Comparison of ENCODE assay signal across 14 cellular contexts in the genomic region with DNA sequence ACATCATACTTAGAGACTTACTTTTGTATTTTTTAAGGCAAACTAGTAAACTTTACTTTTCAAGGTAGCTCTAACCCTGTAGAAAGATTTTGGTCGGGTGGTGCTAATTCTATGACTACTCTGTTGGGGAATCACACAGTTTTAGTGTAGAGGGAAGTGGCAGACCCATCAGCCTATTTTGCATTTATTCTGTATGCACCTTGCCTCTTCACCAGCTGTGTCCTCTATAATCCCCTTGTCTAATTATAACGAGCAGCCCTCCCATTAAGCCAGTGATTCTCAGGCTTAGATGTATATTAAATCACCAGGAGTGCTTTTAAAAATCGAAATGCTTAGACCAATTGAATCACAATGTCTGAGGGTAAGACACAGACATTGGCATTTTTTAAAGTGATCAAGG.
DNase-seq lines count a peak whose midpoint lies in the region; ATAC-seq, FAIRE-seq and TF ChIP-seq lines count a peak whose summit lies in the region.
"Had no signal": no experiment of that assay in that cellular context is flagged by ENCODE, and none has a peak within 500 bp of the region (broad histone marks: within the 10 kb centered on the region; RNA-seq: fewer than 3 reads in every experiment).

No MANE protein-coding gene starts in this region.

- H4K20me1 ChIP-seq in GM23338 (replicated peaks; ENCODE audit: insufficient read depth) (0 out of 2 replicates have a peak, but pooled peaks cover 5% of the 10 kb centered on the region), keratinocyte (ENCODE audit: control insufficient read depth, extremely low read depth, insufficient read depth, low read length) (no peaks in the 10 kb centered on the region)

- H3F3A ChIP-seq in GM23338 (replicated peaks; ENCODE audit: low read depth) = no peaks in the 10 kb centered on the region; the same call in 1 of the 2 replicates

- ATAC-seq in GM18873 (IDR thresholded peaks at IDR 0.05; ENCODE audit: low FRiP score, unreplicated experiment) = peak; percentile 62
- peak; percentile 20; the same call in 1 of the 3 replicates for ATAC-seq in GM23338
- peak; percentile 69 for ATAC-seq in HG03571 (IDR thresholded peaks at IDR 0.05; ENCODE audit: unreplicated experiment)
- no peak for ATAC-seq in HG03439 (IDR thresholded peaks at IDR 0.05; ENCODE audit: unreplicated experiment)
- ATAC-seq: heart right ventricle, mucosa of descending colon had no signal

- peaks cover 73% of the 10 kb centered on the region for H3K4me1 ChIP-seq in GM23338 (ENCODE audit: insufficient read depth)
- peaks cover 15% of the 10 kb centered on the region for H3K4me1 ChIP-seq in keratinocyte (ENCODE audit: control insufficient read depth, extremely low read depth, insufficient read depth, low read length)

- H3K4me2 ChIP-seq in GM23338 (peak overlapping the region; percentile 67), keratinocyte (ENCODE audit: control insufficient read depth, extremely low read depth, insufficient read depth, low read depth, low read length) (no peak overlapping the region)

- no peak overlapping the region for H3K9ac ChIP-seq in keratinocyte (ENCODE audit: control insufficient read depth, extremely low read depth, insufficient read depth, low read length)

- TF ChIP-seq CTCF in GM23338 (conservative IDR thresholded peaks at IDR 0.05; ENCODE audit: low read depth in 2 of 2) = no peak
- no peak for TF ChIP-seq CTCF in keratinocyte (optimal IDR thresholded peaks at IDR 0.05 in 1 of 3, IDR thresholded peaks at IDR 0.05 in 1 of 3, conservative IDR thresholded peaks at IDR 0.05 in 1 of 3; ENCODE audit: extremely low read depth in 1 of 3, insufficient read depth in 2 of 3, low read length in 3 of 3)

- H3K27ac Mint-ChIP-seq in GM23338 = peak overlapping the region; percentile 26

- H3K79me2 ChIP-seq in GM23338 (replicated peaks; ENCODE audit: insufficient read depth) (peaks cover 84% of the 10 kb centered on the region), keratinocyte (ENCODE audit: control insufficient read depth, insufficient read depth, low read length) (peaks cover 4% of the 10 kb centered on the region)

- H2AFZ ChIP-seq in GM23338 = no peak overlapping the region
- H2AFZ ChIP-seq in keratinocyte (ENCODE audit: control insufficient read depth, low read length) = no peak overlapping the region

- H3K9me3 Mint-ChIP-seq in GM23338 = no peaks in the 10 kb centered on the region

- H3K36me3 Mint-ChIP-seq in GM23338 (ENCODE audit: low read depth) = peaks cover 14% of the 10 kb centered on the region

- no peaks in the 10 kb centered on the region for H3K9me2 ChIP-seq in GM23338 (ENCODE audit: insufficient read depth)

- H3K27me3 ChIP-seq in GM23338 (ENCODE audit: insufficient read depth) = no peaks in the 10 kb centered on the region
- no peaks in the 10 kb centered on the region for H3K27me3 ChIP-seq in keratinocyte (ENCODE audit: control insufficient read depth, extremely low read depth, insufficient read depth, low read length)
- H3K27me3 ChIP-seq: heart right ventricle, sigmoid colon had no signal

- peaks cover 78% of the 10 kb centered on the region for H3K4me1 Mint-ChIP-seq in GM23338

- H3K27ac ChIP-seq in GM23338 (ENCODE audit: low read depth) (peak overlapping the region; percentile 88), keratinocyte (ENCODE audit: control insufficient read depth, insufficient read depth, low read length) (no peak overlapping the region)
- H3K27ac ChIP-seq: heart right ventricle, sigmoid colon had no signal

- peak overlapping the region; percentile 52 for H3K4me3 Mint-ChIP-seq in GM23338

- no peak for DNase-seq in GM23338 (ENCODE audit: low spot score)
- no peak for DNase-seq in keratinocyte (ENCODE audit: low read depth, low spot score)
- no peak for DNase-seq in CD1c-positive myeloid dendritic cell (ENCODE audit: extremely low spot score)
- no peak for DNase-seq in SIG-M5 treated with dmso at 0.1 percent for 504 hours (lab: John Stamatoyannopoulos, UW; ENCODE audit: unreplicated experiment)
- DNase-seq in NCI-H1048 (lab: John Stamatoyannopoulos, UW) = no peak
- DNase-seq: heart right ventricle, mucosa of descending colon, NCI-H774, sigmoid colon had no signal

- no peaks in the 10 kb centered on the region for H3K27me3 Mint-ChIP-seq in GM23338 (ENCODE audit: insufficient read depth, low read depth, poor library complexity)

- dilution Hi-C loops in keratinocyte (cut with MboI; ENCODE audit: extremely low pct_ligation_motif_present, low sequenced_read_pairs) = no loop called here

- no peaks in the 10 kb centered on the region for H3K9me3 ChIP-seq in keratinocyte (ENCODE audit: control insufficient read depth, low read depth, low read length)
- H3K9me3 ChIP-seq: heart right ventricle, mucosa of descending colon, sigmoid colon had no signal

- no peaks in the 10 kb centered on the region for H3K9me1 ChIP-seq in keratinocyte (ENCODE audit: control insufficient read depth, extremely low read depth, insufficient read depth, low read length)

- H3K4me3 ChIP-seq in GM23338 (peak overlapping the region; percentile 37), keratinocyte (ENCODE audit: control insufficient read depth in 2 of 3, extremely low read depth in 1 of 3, insufficient read depth in 2 of 3, low read depth in 1 of 3, low read length in 3 of 3) (no peak overlapping the region)
- H3K4me3 ChIP-seq: heart right ventricle, mucosa of descending colon, sigmoid colon had no signal

- FAIRE-seq in keratinocyte (lab: Jason Lieb, UNC) = peak; percentile 5
- FAIRE-seq: colon, TTC549 had no signal

- H3K36me3 ChIP-seq in GM23338 (ENCODE audit: insufficient read depth) = no peaks in the 10 kb centered on the region
- no peaks in the 10 kb centered on the region for H3K36me3 ChIP-seq in keratinocyte (ENCODE audit: control insufficient read depth in 2 of 2, extremely low read depth in 1 of 2, insufficient read depth in 2 of 2, low read length in 2 of 2)
- H3K36me3 ChIP-seq: sigmoid colon had no signal

TF ChIP-seq in GM23338, 12 proteins besides CTCF, POLR2A, EP300 and RAD21:
- TF ChIP-seq EZH2phosphoT487 (IDR thresholded peaks at IDR 0.05; ENCODE audit: unreplicated experiment) (no peak), POLR2AphosphoS5 (IDR thresholded peaks at IDR 0.05; ENCODE audit: low read depth) (no peak), ZNF114 (CRISPR knock-in tag; IDR thresholded peaks at IDR 0.05) (no peak), REST (IDR thresholded peaks at IDR 0.05; ENCODE audit: unreplicated experiment) (no peak), ZNF331 (CRISPR knock-in tag; IDR thresholded peaks at IDR 0.05; ENCODE audit: low read depth) (no peak), EZH2 (IDR thresholded peaks at IDR 0.05; ENCODE audit: low read depth, unreplicated experiment) (no peak), STAT1 (IDR thresholded peaks at IDR 0.05; ENCODE audit: unreplicated experiment) (no peak), ETS1 (IDR thresholded peaks at IDR 0.05) (no peak), JUNB (IDR thresholded peaks at IDR 0.05; ENCODE audit: unreplicated experiment) (no peak)
